ENCODE assay signal across 9 cellular contexts in genomic region chr14:42222924-42223471, GRCh38.
DNase-seq lines count a peak whose midpoint lies in the region; ATAC-seq, FAIRE-seq and TF ChIP-seq lines count a peak whose summit lies in the region.
"Had no signal": no experiment of that assay in that cellular context is flagged by ENCODE, and none has a peak within 500 bp of the region (broad histone marks: within the 10 kb centered on the region; RNA-seq: fewer than 3 reads in every experiment).

No MANE protein-coding gene starts in this region.

- DNase-seq in AG08395 (ENCODE audit: low spot score), result peak; percentile 67
- DNase-seq in NCI-H446 (lab: John Stamatoyannopoulos, UW), result peak; percentile 74 to 92
- DNase-seq in fibroblast of peridontal ligament (ENCODE audit: extremely low read depth), result peak; percentile 85
- peak; percentile 20 for DNase-seq in urothelium cell line (ENCODE audit: low spot score)
- DNase-seq in GF-D8 (lab: John Stamatoyannopoulos, UW), result no peak
- no peak for DNase-seq in BE2C
- DNase-seq: activated naive CD8-positive, alpha-beta T cell treated with anti-CD3 and anti-CD28 coated beads, Interleukin-2, amount 10 ng/mL, durations not matched to agents 7 days and 5 days had no signal

- ATAC-seq in GM18909 (IDR thresholded peaks at IDR 0.05; ENCODE audit: poor library complexity, unreplicated experiment), result peak; percentile 97
- peak; percentile 97 for ATAC-seq in HG03045 (IDR thresholded peaks at IDR 0.05; ENCODE audit: unreplicated experiment)

- no peaks in the 10 kb centered on the region for H3K4me1 ChIP-seq in BE2C

- FAIRE-seq in urothelium cell line (lab: Jason Lieb, UNC), result no peak

- no peaks in the 10 kb centered on the region for H3K36me3 ChIP-seq in BE2C

- no peak overlapping the region for H3K4me3 ChIP-seq in BE2C (ENCODE audit: low read depth, low read length)

- H3K27me3 ChIP-seq in BE2C, result no peaks in the 10 kb centered on the region

- TF ChIP-seq CTCF in BE2C (IDR thresholded peaks at IDR 0.05; ENCODE audit: low read depth, low read length), result no peak

- H3K9me3 ChIP-seq in BE2C, result no peaks in the 10 kb centered on the region

Comparison
In these comparisons a context has a peak if more than half of its experiments do, and no peak if none do; other contexts are left out.
1. DNase-seq: peak in AG08395 (single experiment), NCI-H446 (2 of 2), fibroblast of peridontal ligament (single experiment) and urothelium cell line (single experiment); none in GF-D8 (single experiment) and BE2C (single experiment).